In the genomic region with DNA sequence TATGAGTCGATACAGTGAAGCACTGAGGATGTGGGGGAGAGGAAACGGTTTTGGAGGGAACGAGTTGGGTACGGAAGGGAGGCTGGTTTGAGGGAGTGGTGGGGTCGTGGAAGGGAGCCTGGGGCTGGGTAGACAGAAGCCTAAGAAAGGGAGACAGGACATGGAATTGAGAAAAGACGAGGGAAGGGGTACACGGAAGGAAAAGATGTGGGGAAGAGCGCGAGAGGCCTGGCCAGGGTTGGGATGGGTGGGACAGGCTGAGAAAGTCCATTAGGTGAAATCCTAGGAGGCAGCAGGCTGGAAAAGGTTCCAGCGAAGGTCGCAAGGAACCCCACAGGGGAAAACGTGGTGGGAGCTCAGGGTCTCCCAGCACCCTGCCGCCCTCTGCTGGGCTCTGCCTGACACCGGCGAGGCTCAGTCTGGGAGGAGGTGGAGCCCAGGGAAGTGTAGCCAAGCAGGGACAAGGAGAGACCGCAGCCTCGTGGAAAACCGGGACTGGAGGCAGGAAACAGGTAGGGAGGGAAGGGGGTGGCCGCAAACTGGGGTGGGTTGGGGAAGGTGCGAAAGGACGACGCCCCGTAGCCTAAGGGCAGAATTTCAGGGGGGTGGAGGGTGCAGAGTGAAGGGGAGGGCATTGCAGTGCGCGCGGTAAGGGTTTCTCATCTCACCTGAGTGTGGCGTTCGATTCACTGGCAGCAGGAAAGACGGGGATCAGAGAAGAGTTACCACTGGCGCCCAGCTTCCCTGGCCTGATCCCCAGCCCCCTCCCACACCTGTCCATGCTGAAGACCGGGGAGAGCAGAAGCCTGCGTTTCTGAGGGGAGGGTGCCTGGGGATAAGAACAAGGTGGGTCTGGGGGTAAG, we compare ENCODE assay signal across 1 cellular context.
A peak's percentile ranks its signal among the peaks of the same experiment; 100 is the strongest.
TF ChIP-seq lines count a peak whose summit lies in the region.

No MANE protein-coding gene starts in this region.

TF ChIP-seq in K562, 482 proteins besides CTCF, POLR2A, EP300 and RAD21 (continued from another document):
- TF ChIP-seq, protein P1, sequence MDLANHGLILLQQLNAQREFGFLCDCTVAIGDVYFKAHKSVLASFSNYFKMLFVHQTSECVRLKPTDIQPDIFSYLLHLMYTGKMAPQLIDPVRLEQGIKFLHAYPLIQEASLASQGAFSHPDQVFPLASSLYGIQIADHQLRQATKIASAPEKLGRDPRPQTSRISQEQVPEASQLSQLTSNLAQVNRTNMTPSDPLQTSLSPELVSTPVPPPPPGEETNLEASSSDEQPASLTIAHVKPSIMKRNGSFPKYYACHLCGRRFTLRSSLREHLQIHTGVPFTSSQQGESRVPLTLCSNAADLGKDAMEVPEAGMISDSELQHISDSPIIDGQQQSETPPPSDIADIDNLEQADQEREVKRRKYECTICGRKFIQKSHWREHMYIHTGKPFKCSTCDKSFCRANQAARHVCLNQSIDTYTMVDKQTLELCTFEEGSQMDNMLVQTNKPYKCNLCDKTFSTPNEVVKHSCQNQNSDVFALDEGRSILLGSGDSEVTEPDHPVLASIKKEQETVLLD (IDR thresholded peaks at IDR 0.05), result 0 out of 2 replicates have a peak, but pooled peaks have one; percentile 31
- no peak for TF ChIP-seq SRF (CRISPR knock-in tag; IDR thresholded peaks at IDR 0.05)
